24 cellular contexts compared by ENCODE assay signal in genomic region chr13:30668305-30668704, GRCh38. TPM values are rescaled to one million over a fixed set of nuclear protein-coding genes. Genes with fewer than 3 reads are reported as not detected.
DNase-seq lines count a peak whose midpoint lies in the region; ATAC-seq, FAIRE-seq and TF ChIP-seq lines count a peak whose summit lies in the region.
"Had no signal": no experiment of that assay in that cellular context is flagged by ENCODE, and none has a peak within 500 bp of the region (broad histone marks: within the 10 kb centered on the region; RNA-seq: fewer than 3 reads in every experiment).

No MANE protein-coding gene starts in this region.

- H3K27ac Mint-ChIP-seq in Caco-2 (ENCODE audit: unreplicated experiment) (peak overlapping the region; percentile 82), IgD-negative memory B cell (peak overlapping the region in 2 of 3 donors; percentile 41 to 55)
- H3K27ac Mint-ChIP-seq: B cell; CD8-positive, alpha-beta T cell; HFFc6 had no signal

- H3K4me3 Mint-ChIP-seq in Caco-2 (ENCODE audit: unreplicated experiment): no peak overlapping the region
- H3K4me3 Mint-ChIP-seq in IgD-negative memory B cell: no peak overlapping the region
- H3K4me3 Mint-ChIP-seq: B cell; CD4-positive, CD25-positive, alpha-beta regulatory T cell; CD8-positive, alpha-beta T cell; HFFc6 had no signal

- no peak for TF ChIP-seq CTCF in Caco-2 (IDR thresholded peaks at IDR 0.05; ENCODE audit: insufficient read depth in 1 of 2, low read depth in 1 of 2, low read length in 1 of 2, severe bottlenecking in 1 of 2, unreplicated experiment in 1 of 2)
- TF ChIP-seq CTCF in liver (IDR thresholded peaks at IDR 0.05; ENCODE audit: low read depth, low read length, missing input control): no peak

- peaks cover 13% of the 10 kb centered on the region for H3K4me1 Mint-ChIP-seq in Caco-2 (ENCODE audit: low read depth, unreplicated experiment)
- peaks cover 5 to 14% (median 12%) of the 10 kb centered on the region in 3 donors for H3K4me1 Mint-ChIP-seq in IgD-negative memory B cell

- H3K27me3 ChIP-seq in Caco-2 (replicated peaks; ENCODE audit: control insufficient read depth, insufficient read depth, low read length) (no peaks in the 10 kb centered on the region), liver (ENCODE audit: control insufficient read depth in 4 of 4, insufficient read depth in 4 of 4, low read length in 3 of 4) (no peaks in the 10 kb centered on the region)
- H3K27me3 ChIP-seq: BLaER1 had no signal

- H3K9me3 ChIP-seq in Caco-2 (no peaks in the 10 kb centered on the region), liver (ENCODE audit: control insufficient read depth in 4 of 4, low read length in 3 of 4) (no peaks in the 10 kb centered on the region)
- H3K9me3 ChIP-seq: BLaER1, HAP-1 had no signal

- no peak overlapping the region for H3K9ac ChIP-seq in liver (ENCODE audit: low read depth in 1 of 2, low read length in 2 of 2)
- H3K9ac ChIP-seq: BLaER1 had no signal

- POLR2A ChIA-PET in Caco-2 (lab: Charles Lee): no interaction called here

- H3K9me3 Mint-ChIP-seq in Caco-2 (ENCODE audit: unreplicated experiment) (no peaks in the 10 kb centered on the region), IgD-negative memory B cell (no peaks in the 10 kb centered on the region)
- H3K9me3 Mint-ChIP-seq: CD4-positive, CD25-positive, alpha-beta regulatory T cell; CD8-positive, alpha-beta T cell; HFFc6 had no signal

- FAIRE-seq in frontal cortex (lab: Jason Lieb, UNC): no peak
- FAIRE-seq: A204.1, D721Med, GM18507, H54 had no signal

- peak; percentile 15 for ATAC-seq in left colon
- ATAC-seq in GM19351 (IDR thresholded peaks at IDR 0.05; ENCODE audit: unreplicated experiment): no peak
- no peak for ATAC-seq in Right ventricle myocardium inferior
- ATAC-seq: CD8-positive, alpha-beta T cell had no signal

- H3K4me1 ChIP-seq in Caco-2: peaks cover 43% of the 10 kb centered on the region
- peaks cover 0 to 4% (median 2%) of the 10 kb centered on the region in 4 donors for H3K4me1 ChIP-seq in liver (ENCODE audit: control insufficient read depth in 4 of 4, insufficient read depth in 4 of 4, low read length in 3 of 4)

- H3K4me3 ChIP-seq in Caco-2 (ENCODE audit: low read depth, low read length): no peak overlapping the region
- H3K4me3 ChIP-seq in liver (ENCODE audit: low read depth in 1 of 3, low read length in 3 of 3): no peak overlapping the region
- H3K4me3 ChIP-seq: BLaER1, HAP-1 had no signal

- CTCF ChIA-PET in Caco-2 (lab: Charles Lee): no interaction called here

- TF ChIP-seq RAD21 in liver (IDR thresholded peaks at IDR 0.05): no peak

- peak in 1 of 2 experiments; percentile 28 for DNase-seq in Caco-2
- DNase-seq in left colon: no peak
- DNase-seq in DMS 273 treated with DMSO at 0.1 percent for 48 hours (lab: John Stamatoyannopoulos, UW): no peak
- no peak for DNase-seq in Right ventricle myocardium inferior (ENCODE audit: missing footprints)
- DNase-seq in frontal cortex (ENCODE audit: low spot score in 2 of 2): no peak
- DNase-seq: CD4-positive, CD25-positive, alpha-beta regulatory T cell; CD8-positive, alpha-beta T cell; DMS53; DMS79 treated with DMSO at 0.1 percent for 48 hours; GF-D8; GOT3; HFFc6 had no signal

- H3K27me3 Mint-ChIP-seq in Caco-2 (ENCODE audit: insufficient read depth, unreplicated experiment) (no peaks in the 10 kb centered on the region), IgD-negative memory B cell (no peaks in the 10 kb centered on the region)
- H3K27me3 Mint-ChIP-seq: B cell; CD4-positive, CD25-positive, alpha-beta regulatory T cell had no signal

- no peak overlapping the region for H3K27ac ChIP-seq in liver (ENCODE audit: low read depth in 1 of 2, low read length in 2 of 2)
- H3K27ac ChIP-seq: 22Rv1, BLaER1, C4-2B had no signal

- WGBS in liver: 58% methylated on average over 4 of the region's 4 CpGs

- H3K36me3 Mint-ChIP-seq in Caco-2 (ENCODE audit: insufficient read depth, unreplicated experiment) (peaks cover 12% of the 10 kb centered on the region), IgD-negative memory B cell (no peaks in the 10 kb centered on the region)
- H3K36me3 Mint-ChIP-seq: CD4-positive, CD25-positive, alpha-beta regulatory T cell; CD8-positive, alpha-beta T cell had no signal

- H3K36me3 ChIP-seq in Caco-2 (ENCODE audit: control insufficient read depth, insufficient read depth, low read length) (no peaks in the 10 kb centered on the region), liver (ENCODE audit: control insufficient read depth in 4 of 4, insufficient read depth in 3 of 4, low read depth in 1 of 4, low read length in 3 of 4) (no peaks in the 10 kb centered on the region)
- H3K36me3 ChIP-seq: BLaER1, HAP-1 had no signal

- no TSS peak for BruUV-seq in Caco-2 (replicated peaks; lab: Mats Ljungman, UMichigan)

- intact Hi-C loops in Caco-2 (cut with micrococcal nuclease; ENCODE audit: unreplicated experiment) (no loop called here), left colon (cut with DNase I, micrococcal nuclease) (no loop called here), Right ventricle myocardium inferior (cut with DNase I) (no loop called here)

TF ChIP-seq in liver, 16 proteins besides CTCF, POLR2A, EP300 and RAD21:
- TF ChIP-seq RXRA (IDR thresholded peaks at IDR 0.05) (peak in 1 of 2 donors; percentile 36), MAX (IDR thresholded peaks at IDR 0.05) (no peak), HNF4A (conservative IDR thresholded peaks at IDR 0.05) (peak; percentile 30 to 75), HNF4G (IDR thresholded peaks at IDR 0.05) (no peak), FOXA1 (IDR thresholded peaks at IDR 0.05) (no peak), YY1 (IDR thresholded peaks at IDR 0.05) (no peak), SP1 (IDR thresholded peaks at IDR 0.05) (no peak), GABPA (IDR thresholded peaks at IDR 0.05 in 1 of 2, conservative IDR thresholded peaks at IDR 0.05 in 1 of 2) (no peak), JUND (IDR thresholded peaks at IDR 0.05) (peak in 1 of 2 donors; percentile 27), NR2F2 (IDR thresholded peaks at IDR 0.05) (no peak), TAF1 (conservative IDR thresholded peaks at IDR 0.05) (no peak), FOXA2 (IDR thresholded peaks at IDR 0.05) (peak; percentile 12), REST (IDR thresholded peaks at IDR 0.05) (no peak), EGR1 (IDR thresholded peaks at IDR 0.05; ENCODE audit: low read depth in 2 of 2) (no peak), ATF3 (IDR thresholded peaks at IDR 0.05) (no peak), ZBTB33 (IDR thresholded peaks at IDR 0.05) (no peak)

RNA-seq across cellular contexts. Expression of gene USPL1, which starts 50.6 kb away (rescaled TPM):
- total RNA-seq in Caco-2 (2022) (23.4 and 26.7 TPM in 2 replicates), left colon (10 to 100 TPM in 1 of 2 donors, 1 to 10 TPM in 1; 9.4 to 10.3 TPM), liver (10 to 100 TPM; 11.3 to 13.0 TPM), Right ventricle myocardium inferior (10.3 TPM), frontal cortex (39.5 TPM)
- polyA plus RNA-seq in IgD-negative memory B cell (26.1 TPM), liver (1 to 10 TPM; 4.1 to 5.2 TPM)
